10 cellular contexts compared by ENCODE assay signal in genomic region chr10:77350711-77351119, GRCh38.
A peak's percentile ranks its signal among the peaks of the same experiment; 100 is the strongest.
DNase-seq lines count a peak whose midpoint lies in the region; ATAC-seq and TF ChIP-seq lines count a peak whose summit lies in the region.
"Had no signal": no experiment of that assay in that cellular context is flagged by ENCODE, and none has a peak within 500 bp of the region (broad histone marks: within the 10 kb centered on the region; RNA-seq: fewer than 3 reads in every experiment).

No MANE protein-coding gene starts in this region.

- no peak overlapping the region for H3K4me3 ChIP-seq in right atrium auricular region

- no peak for DNase-seq in activated naive CD4-positive, alpha-beta T cell treated with anti-CD3 and anti-CD28 coated beads, Interleukin-2, amount 50 U/mL, for 72 hours (ENCODE audit: low spot score in 2 of 2)
- DNase-seq in activated naive CD4-positive, alpha-beta T cell treated with anti-CD3 and anti-CD28 coated beads, Interleukin-2, amount 10 ng/mL, durations not matched to agents 7 days and 5 days, result no peak
- DNase-seq in right atrium auricular region (ENCODE audit: low spot score), result peak; percentile 77
- peak; percentile 99 for DNase-seq in stromal cell of bone marrow (ENCODE audit: low read depth)
- no peak for DNase-seq in NCI-H748 (lab: John Stamatoyannopoulos, UW; ENCODE audit: unreplicated experiment)
- DNase-seq: DND-41 had no signal

- no peaks in the 10 kb centered on the region for H3K9me3 ChIP-seq in right atrium auricular region
- H3K9me3 ChIP-seq: neutrophil had no signal

- H3K4me1 Mint-ChIP-seq in activated naive CD4-positive, alpha-beta T cell treated with anti-CD3 and anti-CD28 coated beads, Interleukin-2, amount 10 ng/mL, durations not matched to agents 7 days and 5 days, result no peaks in the 10 kb centered on the region

- H3K9me3 Mint-ChIP-seq in activated naive CD4-positive, alpha-beta T cell treated with anti-CD3 and anti-CD28 coated beads, Interleukin-2, amount 50 U/mL, for 72 hours, result no peaks in the 10 kb centered on the region
- no peaks in the 10 kb centered on the region for H3K9me3 Mint-ChIP-seq in activated naive CD4-positive, alpha-beta T cell treated with anti-CD3 and anti-CD28 coated beads, Interleukin-2, amount 10 ng/mL, durations not matched to agents 7 days and 5 days

- peak; percentile 72 to 94 for ATAC-seq in activated naive CD4-positive, alpha-beta T cell treated with anti-CD3 and anti-CD28 coated beads, Interleukin-2, amount 50 U/mL, for 72 hours
- ATAC-seq in SK-N-SH treated with all-trans-retinoic acid at 6 μM for 48 hours, result peak; percentile 94
- no peak for ATAC-seq in GM19463 (IDR thresholded peaks at IDR 0.05; ENCODE audit: unreplicated experiment)
- no peak for ATAC-seq in HG03460 (IDR thresholded peaks at IDR 0.05; ENCODE audit: unreplicated experiment)

- peak overlapping the region in 1 of 2 donors; percentile 5 for H3K27ac ChIP-seq in right atrium auricular region
- H3K27ac ChIP-seq: neutrophil had no signal

- H3K27ac Mint-ChIP-seq in activated naive CD4-positive, alpha-beta T cell treated with anti-CD3 and anti-CD28 coated beads, Interleukin-2, amount 50 U/mL, for 72 hours, result no peak overlapping the region
- no peak overlapping the region for H3K27ac Mint-ChIP-seq in activated naive CD4-positive, alpha-beta T cell treated with anti-CD3 and anti-CD28 coated beads, Interleukin-2, amount 10 ng/mL, durations not matched to agents 7 days and 5 days

- peaks cover 0 to 7% of the 10 kb centered on the region in 2 donors for H3K4me1 ChIP-seq in right atrium auricular region

- H3K36me3 Mint-ChIP-seq in activated naive CD4-positive, alpha-beta T cell treated with anti-CD3 and anti-CD28 coated beads, Interleukin-2, amount 50 U/mL, for 72 hours, result no peaks in the 10 kb centered on the region
- H3K36me3 Mint-ChIP-seq in activated naive CD4-positive, alpha-beta T cell treated with anti-CD3 and anti-CD28 coated beads, Interleukin-2, amount 10 ng/mL, durations not matched to agents 7 days and 5 days, result no peaks in the 10 kb centered on the region

- H3K27me3 Mint-ChIP-seq in activated naive CD4-positive, alpha-beta T cell treated with anti-CD3 and anti-CD28 coated beads, Interleukin-2, amount 10 ng/mL, durations not matched to agents 7 days and 5 days, result no peaks in the 10 kb centered on the region

- H3K36me3 ChIP-seq in right atrium auricular region, result no peaks in the 10 kb centered on the region
- H3K36me3 ChIP-seq: neutrophil had no signal

- H3K27me3 ChIP-seq in right atrium auricular region, result no peaks in the 10 kb centered on the region

- no peak for TF ChIP-seq CTCF in right atrium auricular region (IDR thresholded peaks at IDR 0.05)

- H3K4me3 Mint-ChIP-seq in activated naive CD4-positive, alpha-beta T cell treated with anti-CD3 and anti-CD28 coated beads, Interleukin-2, amount 10 ng/mL, durations not matched to agents 7 days and 5 days, result no peak overlapping the region

- CTCF ChIA-PET in activated naive CD4-positive, alpha-beta T cell treated with anti-CD3 and anti-CD28 coated beads, Interleukin-2, amount 10 ng/mL, durations not matched to agents 7 days and 5 days (lab: Charles Lee), result no interaction called here

TF ChIP-seq in SK-N-SH treated with all-trans-retinoic acid at 6 μM for 48 hours, 23 proteins besides CTCF, POLR2A, EP300 and RAD21:
- TF ChIP-seq CREB5 (CRISPR knock-in tag; IDR thresholded peaks at IDR 0.05; ENCODE audit: low read depth) (0 out of 2 replicates have a peak, but pooled peaks have one; percentile 21), ISL1 (CRISPR knock-in tag; IDR thresholded peaks at IDR 0.05) (0 out of 2 replicates have a peak, but pooled peaks have one; percentile 22), GLIS3 (CRISPR knock-in tag; IDR thresholded peaks at IDR 0.05) (no peak)
TF ChIP-seq in SK-N-SH treated with all-trans-retinoic acid at 6 μM for 48 hours: peak in this region for 2.

Comparison
In these comparisons a context has a peak if more than half of its experiments do, and no peak if none do; other contexts are left out.
1. ATAC-seq: peak in activated naive CD4-positive, alpha-beta T cell treated with anti-CD3 and anti-CD28 coated beads, Interleukin-2, amount 50 U/mL, for 72 hours (2 of 2) and SK-N-SH treated with all-trans-retinoic acid at 6 μM for 48 hours (single experiment); none in GM19463 (single experiment) and HG03460 (single experiment).
2. DNase-seq: peak in right atrium auricular region (single experiment) and stromal cell of bone marrow (single experiment); none in activated naive CD4-positive, alpha-beta T cell treated with anti-CD3 and anti-CD28 coated beads, Interleukin-2, amount 50 U/mL, for 72 hours (0 of 2), activated naive CD4-positive, alpha-beta T cell treated with anti-CD3 and anti-CD28 coated beads, Interleukin-2, amount 10 ng/mL, durations not matched to agents 7 days and 5 days (single experiment) and NCI-H748 (single experiment).